ENCODE assay signal across 15 cellular contexts in genomic region chr18:13269599-13270011, GRCh38. TPM values are rescaled to one million over a fixed set of nuclear protein-coding genes. Genes with fewer than 3 reads are reported as not detected.
A peak's percentile ranks its signal among the peaks of the same experiment; 100 is the strongest.
DNase-seq lines count a peak whose midpoint lies in the region; ATAC-seq and TF ChIP-seq lines count a peak whose summit lies in the region.
"Had no signal": no experiment of that assay in that cellular context is flagged by ENCODE, and none has a peak within 500 bp of the region (broad histone marks: within the 10 kb centered on the region; RNA-seq: fewer than 3 reads in every experiment).

No MANE protein-coding gene starts in this region.

- H2AFZ ChIP-seq in neural progenitor cell (replicated peaks) = no peak overlapping the region

- no peak overlapping the region for H3K9ac ChIP-seq in neural progenitor cell

- H3K9me3 ChIP-seq in neural progenitor cell (ENCODE audit: low read depth) = no peaks in the 10 kb centered on the region
- H3K9me3 ChIP-seq: upper lobe of left lung had no signal

- no peak overlapping the region for H3K4me3 ChIP-seq in neural progenitor cell
- H3K4me3 ChIP-seq: upper lobe of left lung had no signal

- TF ChIP-seq CTCF in neural progenitor cell (IDR thresholded peaks at IDR 0.05) = no peak

- H3K36me3 Mint-ChIP-seq in activated naive CD8-positive, alpha-beta T cell treated with anti-CD3 and anti-CD28 coated beads, Interleukin-2, amount 50 U/mL, for 24 hours (ENCODE audit: low read depth) = no peaks in the 10 kb centered on the region
- peaks cover 3% of the 10 kb centered on the region for H3K36me3 Mint-ChIP-seq in effector memory CD8-positive, alpha-beta T cell (ENCODE audit: insufficient read depth)
- H3K36me3 Mint-ChIP-seq in neural progenitor cell = no peaks in the 10 kb centered on the region
- H3K36me3 Mint-ChIP-seq: IgD-negative memory B cell had no signal

- H3K27me3 Mint-ChIP-seq in activated naive CD8-positive, alpha-beta T cell treated with anti-CD3 and anti-CD28 coated beads, Interleukin-2, amount 50 U/mL, for 24 hours = no peaks in the 10 kb centered on the region
- peaks cover 25 to 63% of the 10 kb centered on the region in 2 donors for H3K27me3 Mint-ChIP-seq in effector memory CD8-positive, alpha-beta T cell
- H3K27me3 Mint-ChIP-seq in neural progenitor cell (ENCODE audit: insufficient read depth, low read depth) = peaks cover 11% of the 10 kb centered on the region

- no peaks in the 10 kb centered on the region for H4K20me1 ChIP-seq in neural progenitor cell (ENCODE audit: low read depth)

- peaks cover 77% of the 10 kb centered on the region for H3K4me1 Mint-ChIP-seq in activated naive CD8-positive, alpha-beta T cell treated with anti-CD3 and anti-CD28 coated beads, Interleukin-2, amount 50 U/mL, for 24 hours
- H3K4me1 Mint-ChIP-seq in effector memory CD8-positive, alpha-beta T cell (ENCODE audit: low read depth in 2 of 2) = peaks cover 18 to 29% of the 10 kb centered on the region in 2 donors
- peaks cover 60% of the 10 kb centered on the region for H3K4me1 Mint-ChIP-seq in neural progenitor cell

- no peak overlapping the region for H3K4me3 Mint-ChIP-seq in activated naive CD8-positive, alpha-beta T cell treated with anti-CD3 and anti-CD28 coated beads, Interleukin-2, amount 50 U/mL, for 24 hours
- H3K4me3 Mint-ChIP-seq in effector memory CD8-positive, alpha-beta T cell = no peak overlapping the region
- H3K4me3 Mint-ChIP-seq in neural progenitor cell = no peak overlapping the region
- H3K4me3 Mint-ChIP-seq: IgD-negative memory B cell, nephron progenitor cell had no signal

- no peaks in the 10 kb centered on the region for H3K79me2 ChIP-seq in neural progenitor cell (ENCODE audit: low read depth)

- no peak overlapping the region for H3K4me2 ChIP-seq in neural progenitor cell

- no peak overlapping the region for H3K27ac ChIP-seq in neural progenitor cell
- H3K27ac ChIP-seq: upper lobe of left lung had no signal

- no peaks in the 10 kb centered on the region for H3K9me3 Mint-ChIP-seq in activated naive CD8-positive, alpha-beta T cell treated with anti-CD3 and anti-CD28 coated beads, Interleukin-2, amount 50 U/mL, for 24 hours
- H3K9me3 Mint-ChIP-seq in effector memory CD8-positive, alpha-beta T cell = no peaks in the 10 kb centered on the region
- no peaks in the 10 kb centered on the region for H3K9me3 Mint-ChIP-seq in neural progenitor cell
- H3K9me3 Mint-ChIP-seq: IgD-negative memory B cell, nephron progenitor cell had no signal

- DNase-seq in activated CD8-positive, alpha-beta memory T cell treated with anti-CD3 and anti-CD28 coated beads for 24 hours = peak; percentile 60
- DNase-seq in activated CD8-positive, alpha-beta memory T cell treated with anti-CD3 and anti-CD28 coated beads, Interleukin-2, amount 50 U/mL, for 4 hours = no peak
- DNase-seq in activated naive CD8-positive, alpha-beta T cell treated with anti-CD3 and anti-CD28 coated beads, Interleukin-2, amount 50 U/mL, for 24 hours = no peak
- peak; percentile 58 for DNase-seq in medulla oblongata (ENCODE audit: extremely low spot score)
- peak; percentile 68 for DNase-seq in superior temporal gyrus (ENCODE audit: extremely low spot score)
- no peak for DNase-seq in effector memory CD8-positive, alpha-beta T cell
- DNase-seq in neural progenitor cell (ENCODE audit: low spot score) = no peak
- DNase-seq: ACHN, EL, NCI-H1694 treated with DMSO at 0.1 percent for 48 hours, nephron progenitor cell, T-helper 9 cell had no signal

- H3K4me1 ChIP-seq in neural progenitor cell = peaks cover 14% of the 10 kb centered on the region

- H3K36me3 ChIP-seq in neural progenitor cell = no peaks in the 10 kb centered on the region
- H3K36me3 ChIP-seq: upper lobe of left lung had no signal

- ATAC-seq in activated naive CD8-positive, alpha-beta T cell treated with anti-CD3 and anti-CD28 coated beads, Interleukin-2, amount 50 U/mL, for 24 hours = no peak
- ATAC-seq in effector memory CD8-positive, alpha-beta T cell (replicated peaks) = no peak
- no peak for ATAC-seq in HG03342 (IDR thresholded peaks at IDR 0.05; ENCODE audit: unreplicated experiment)

- peaks cover 8% of the 10 kb centered on the region for H3F3A ChIP-seq in neural progenitor cell (ENCODE audit: low read depth)

- H3K27ac Mint-ChIP-seq in activated naive CD8-positive, alpha-beta T cell treated with anti-CD3 and anti-CD28 coated beads, Interleukin-2, amount 50 U/mL, for 24 hours = peak overlapping the region; percentile 24
- no peak overlapping the region for H3K27ac Mint-ChIP-seq in effector memory CD8-positive, alpha-beta T cell
- H3K27ac Mint-ChIP-seq in neural progenitor cell = no peak overlapping the region
- H3K27ac Mint-ChIP-seq: IgD-negative memory B cell, nephron progenitor cell had no signal

- H3K27me3 ChIP-seq in neural progenitor cell = no peaks in the 10 kb centered on the region
- H3K27me3 ChIP-seq: upper lobe of left lung had no signal

RNA-seq across cellular contexts. Expression of gene LDLRAD4, which starts 51.0 kb away (rescaled TPM):
- total RNA-seq in neural progenitor cell (ENCODE audit: low replicate concordance) = 0.28 and 0.65 TPM in 2 replicates

Comparison
In these comparisons a context has a peak if more than half of its experiments do, and no peak if none do; other contexts are left out.
1. DNase-seq: peak in activated CD8-positive, alpha-beta memory T cell treated with anti-CD3 and anti-CD28 coated beads for 24 hours (single experiment), medulla oblongata (single experiment) and superior temporal gyrus (single experiment); none in activated CD8-positive, alpha-beta memory T cell treated with anti-CD3 and anti-CD28 coated beads, Interleukin-2, amount 50 U/mL, for 4 hours (single experiment), activated naive CD8-positive, alpha-beta T cell treated with anti-CD3 and anti-CD28 coated beads, Interleukin-2, amount 50 U/mL, for 24 hours (single experiment), effector memory CD8-positive, alpha-beta T cell (0 of 3) and neural progenitor cell (single experiment).